1 cellular context compared by ENCODE assay signal in the genomic region with DNA sequence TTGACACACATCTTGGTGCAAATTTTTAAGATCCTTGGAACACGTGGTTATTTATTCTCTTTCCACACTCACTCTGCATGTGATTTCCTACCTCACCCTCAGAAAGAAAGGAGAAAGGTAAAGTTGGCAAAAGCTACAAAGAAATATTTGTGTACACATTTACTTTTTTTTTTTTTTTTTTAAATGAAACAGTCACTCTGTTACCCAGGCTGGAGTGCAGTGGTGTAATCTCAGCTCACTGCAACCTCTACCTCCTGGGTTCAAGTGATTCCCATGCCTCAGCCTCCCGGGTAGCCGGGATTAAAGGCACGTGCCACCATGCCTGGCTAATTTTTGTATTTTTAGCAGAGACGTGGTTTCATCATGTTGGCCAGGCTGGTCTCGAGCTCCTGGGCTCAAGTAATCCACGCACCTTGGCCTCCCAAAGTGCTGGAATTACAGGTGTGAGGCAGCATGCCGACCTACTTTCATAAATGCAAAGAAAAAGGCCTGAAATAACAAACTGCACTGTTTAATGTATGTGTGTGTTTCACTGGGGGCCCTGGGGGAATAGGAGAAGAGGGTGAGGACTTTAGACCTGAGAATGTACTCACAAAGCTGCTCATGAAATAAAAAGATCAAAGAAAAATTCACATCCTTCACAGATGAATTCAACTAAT.
A peak's percentile ranks its signal among the peaks of the same experiment; 100 is the strongest.
TF ChIP-seq lines count a peak whose summit lies in the region.

No MANE protein-coding gene starts in this region.

TF ChIP-seq in HepG2, 621 proteins besides CTCF, POLR2A, EP300 and RAD21 (continued from another document and continues in another):
- TF ChIP-seq CSRNP1 (CRISPR knock-in tag; IDR thresholded peaks at IDR 0.05) (no peak), ZNF674 (CRISPR knock-in tag; IDR thresholded peaks at IDR 0.05; ENCODE audit: low read depth) (no peak), ASH2L (IDR thresholded peaks at IDR 0.05; ENCODE audit: insufficient read length, low read depth, low read length) (peak; percentile 84), ZNF772 (CRISPR knock-in tag; IDR thresholded peaks at IDR 0.05) (no peak), ZNF468 (CRISPR knock-in tag; IDR thresholded peaks at IDR 0.05) (no peak), CCAR2 (optimal IDR thresholded peaks at IDR 0.05; ENCODE audit: low read depth, low read length) (no peak), ZMYM4 (CRISPR knock-in tag; IDR thresholded peaks at IDR 0.05) (no peak), ISX (CRISPR knock-in tag; conservative IDR thresholded peaks at IDR 0.05) (no peak), RARG (CRISPR knock-in tag; IDR thresholded peaks at IDR 0.05; ENCODE audit: low read depth) (no peak), MIXL1 (CRISPR knock-in tag; IDR thresholded peaks at IDR 0.05) (no peak), SOX6 (IDR thresholded peaks at IDR 0.05) (no peak), SOX6 (CRISPR knock-in tag; IDR thresholded peaks at IDR 0.05) (peak; percentile 79), ZNF570 (CRISPR knock-in tag; IDR thresholded peaks at IDR 0.05; ENCODE audit: borderline replicate concordance) (no peak), NFIB (CRISPR knock-in tag; IDR thresholded peaks at IDR 0.05; ENCODE audit: borderline replicate concordance) (no peak), MZF1 (CRISPR knock-in tag; IDR thresholded peaks at IDR 0.05; ENCODE audit: borderline replicate concordance) (no peak), ZNF20 (CRISPR knock-in tag; IDR thresholded peaks at IDR 0.05) (no peak), CENPX (CRISPR knock-in tag; IDR thresholded peaks at IDR 0.05) (no peak), SMAD3 (CRISPR knock-in tag; IDR thresholded peaks at IDR 0.05) (no peak), FOXA3 (CRISPR knock-in tag; IDR thresholded peaks at IDR 0.05) (peak; percentile 63; the same call in 1 of the 2 replicates), ZNF558 (CRISPR knock-in tag; IDR thresholded peaks at IDR 0.05; ENCODE audit: borderline replicate concordance) (no peak), ZNF441 (CRISPR knock-in tag; IDR thresholded peaks at IDR 0.05; ENCODE audit: borderline replicate concordance) (no peak), ATF3 (CRISPR knock-in tag; IDR thresholded peaks at IDR 0.05) (no peak), ZUFSP (CRISPR knock-in tag; IDR thresholded peaks at IDR 0.05; ENCODE audit: borderline replicate concordance) (no peak), HDAC6 (IDR thresholded peaks at IDR 0.05; ENCODE audit: low read depth, low read length) (no peak), ZNF747 (CRISPR knock-in tag; IDR thresholded peaks at IDR 0.05; ENCODE audit: borderline replicate concordance) (0 out of 2 replicates have a peak, but pooled peaks have one; percentile 31), MIER3 (CRISPR knock-in tag; IDR thresholded peaks at IDR 0.05; ENCODE audit: borderline replicate concordance) (peak; percentile 70; the same call in 1 of the 2 replicates), CEBPG (CRISPR knock-in tag; IDR thresholded peaks at IDR 0.05) (peak; percentile 46; the same call in 1 of the 2 replicates), HNRNPUL1 (IDR thresholded peaks at IDR 0.05; ENCODE audit: low read depth, low read length) (no peak), ZFP62 (CRISPR knock-in tag; IDR thresholded peaks at IDR 0.05) (no peak), ZNF224 (CRISPR knock-in tag; IDR thresholded peaks at IDR 0.05) (no peak), ZBTB26 (CRISPR knock-in tag; IDR thresholded peaks at IDR 0.05; ENCODE audit: borderline replicate concordance) (no peak), HMGA1 (CRISPR knock-in tag; conservative IDR thresholded peaks at IDR 0.05) (no peak), PAX8 (CRISPR knock-in tag; IDR thresholded peaks at IDR 0.05; ENCODE audit: borderline replicate concordance) (no peak), ZNF546 (CRISPR knock-in tag; conservative IDR thresholded peaks at IDR 0.05) (no peak), ZBTB14 (CRISPR knock-in tag; IDR thresholded peaks at IDR 0.05) (no peak)
- TF ChIP-seq, protein P1, sequence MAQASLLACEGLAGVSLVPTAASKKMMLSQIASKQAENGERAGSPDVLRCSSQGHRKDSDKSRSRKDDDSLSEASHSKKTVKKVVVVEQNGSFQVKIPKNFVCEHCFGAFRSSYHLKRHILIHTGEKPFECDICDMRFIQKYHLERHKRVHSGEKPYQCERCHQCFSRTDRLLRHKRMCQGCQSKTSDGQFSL (CRISPR knock-in tag; IDR thresholded peaks at IDR 0.05) = no peak
- TF ChIP-seq, protein P2, sequence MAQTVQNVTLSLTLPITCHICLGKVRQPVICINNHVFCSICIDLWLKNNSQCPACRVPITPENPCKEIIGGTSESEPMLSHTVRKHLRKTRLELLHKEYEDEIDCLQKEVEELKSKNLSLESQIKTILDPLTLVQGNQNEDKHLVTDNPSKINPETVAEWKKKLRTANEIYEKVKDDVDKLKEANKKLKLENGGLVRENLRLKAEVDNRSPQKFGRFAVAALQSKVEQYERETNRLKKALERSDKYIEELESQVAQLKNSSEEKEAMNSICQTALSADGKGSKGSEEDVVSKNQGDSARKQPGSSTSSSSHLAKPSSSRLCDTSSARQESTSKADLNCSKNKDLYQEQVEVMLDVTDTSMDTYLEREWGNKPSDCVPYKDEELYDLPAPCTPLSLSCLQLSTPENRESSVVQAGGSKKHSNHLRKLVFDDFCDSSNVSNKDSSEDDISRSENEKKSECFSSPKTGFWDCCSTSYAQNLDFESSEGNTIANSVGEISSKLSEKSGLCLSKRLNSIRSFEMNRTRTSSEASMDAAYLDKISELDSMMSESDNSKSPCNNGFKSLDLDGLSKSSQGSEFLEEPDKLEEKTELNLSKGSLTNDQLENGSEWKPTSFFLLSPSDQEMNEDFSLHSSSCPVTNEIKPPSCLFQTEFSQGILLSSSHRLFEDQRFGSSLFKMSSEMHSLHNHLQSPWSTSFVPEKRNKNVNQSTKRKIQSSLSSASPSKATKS (CRISPR knock-in tag; IDR thresholded peaks at IDR 0.05) = no peak
- TF ChIP-seq, protein P3, sequence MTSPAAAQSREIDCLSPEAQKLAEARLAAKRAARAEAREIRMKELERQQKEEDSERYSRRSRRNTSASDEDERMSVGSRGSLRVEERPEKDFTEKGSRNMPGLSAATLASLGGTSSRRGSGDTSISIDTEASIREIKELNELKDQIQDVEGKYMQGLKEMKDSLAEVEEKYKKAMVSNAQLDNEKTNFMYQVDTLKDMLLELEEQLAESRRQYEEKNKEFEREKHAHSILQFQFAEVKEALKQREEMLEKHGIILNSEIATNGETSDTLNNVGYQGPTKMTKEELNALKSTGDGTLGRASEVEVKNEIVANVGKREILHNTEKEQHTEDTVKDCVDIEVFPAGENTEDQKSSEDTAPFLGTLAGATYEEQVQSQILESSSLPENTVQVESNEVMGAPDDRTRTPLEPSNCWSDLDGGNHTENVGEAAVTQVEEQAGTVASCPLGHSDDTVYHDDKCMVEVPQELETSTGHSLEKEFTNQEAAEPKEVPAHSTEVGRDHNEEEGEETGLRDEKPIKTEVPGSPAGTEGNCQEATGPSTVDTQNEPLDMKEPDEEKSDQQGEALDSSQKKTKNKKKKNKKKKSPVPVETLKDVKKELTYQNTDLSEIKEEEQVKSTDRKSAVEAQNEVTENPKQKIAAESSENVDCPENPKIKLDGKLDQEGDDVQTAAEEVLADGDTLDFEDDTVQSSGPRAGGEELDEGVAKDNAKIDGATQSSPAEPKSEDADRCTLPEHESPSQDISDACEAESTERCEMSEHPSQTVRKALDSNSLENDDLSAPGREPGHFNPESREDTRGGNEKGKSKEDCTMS (CRISPR knock-in tag; conservative IDR thresholded peaks at IDR 0.05) = no peak
- TF ChIP-seq, protein P4, sequence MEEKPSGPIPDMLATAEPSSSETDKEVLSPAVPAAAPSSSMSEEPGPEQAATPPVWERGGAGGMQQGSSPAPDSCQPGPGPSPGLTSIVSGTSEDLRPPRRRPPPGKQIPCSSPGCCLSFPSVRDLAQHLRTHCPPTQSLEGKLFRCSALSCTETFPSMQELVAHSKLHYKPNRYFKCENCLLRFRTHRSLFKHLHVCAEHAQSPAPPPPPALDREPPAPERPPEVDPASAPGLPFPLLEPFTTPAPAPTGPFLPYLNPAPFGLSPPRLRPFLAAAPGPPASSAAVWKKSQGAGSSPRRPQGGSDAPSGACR (CRISPR knock-in tag; IDR thresholded peaks at IDR 0.05) = no peak
- TF ChIP-seq, protein P5, sequence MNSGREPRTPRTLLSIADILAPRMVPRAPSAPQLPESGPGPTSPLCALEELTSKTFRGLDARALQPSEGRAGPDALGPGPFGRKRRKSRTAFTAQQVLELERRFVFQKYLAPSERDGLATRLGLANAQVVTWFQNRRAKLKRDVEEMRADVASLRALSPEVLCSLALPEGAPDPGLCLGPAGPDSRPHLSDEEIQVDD (CRISPR knock-in tag; IDR thresholded peaks at IDR 0.05; ENCODE audit: borderline replicate concordance) = no peak
- TF ChIP-seq, protein P6, sequence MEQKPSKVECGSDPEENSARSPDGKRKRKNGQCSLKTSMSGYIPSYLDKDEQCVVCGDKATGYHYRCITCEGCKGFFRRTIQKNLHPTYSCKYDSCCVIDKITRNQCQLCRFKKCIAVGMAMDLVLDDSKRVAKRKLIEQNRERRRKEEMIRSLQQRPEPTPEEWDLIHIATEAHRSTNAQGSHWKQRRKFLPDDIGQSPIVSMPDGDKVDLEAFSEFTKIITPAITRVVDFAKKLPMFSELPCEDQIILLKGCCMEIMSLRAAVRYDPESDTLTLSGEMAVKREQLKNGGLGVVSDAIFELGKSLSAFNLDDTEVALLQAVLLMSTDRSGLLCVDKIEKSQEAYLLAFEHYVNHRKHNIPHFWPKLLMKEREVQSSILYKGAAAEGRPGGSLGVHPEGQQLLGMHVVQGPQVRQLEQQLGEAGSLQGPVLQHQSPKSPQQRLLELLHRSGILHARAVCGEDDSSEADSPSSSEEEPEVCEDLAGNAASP (CRISPR knock-in tag; IDR thresholded peaks at IDR 0.05; ENCODE audit: borderline replicate concordance) = no peak
- TF ChIP-seq, protein P7, sequence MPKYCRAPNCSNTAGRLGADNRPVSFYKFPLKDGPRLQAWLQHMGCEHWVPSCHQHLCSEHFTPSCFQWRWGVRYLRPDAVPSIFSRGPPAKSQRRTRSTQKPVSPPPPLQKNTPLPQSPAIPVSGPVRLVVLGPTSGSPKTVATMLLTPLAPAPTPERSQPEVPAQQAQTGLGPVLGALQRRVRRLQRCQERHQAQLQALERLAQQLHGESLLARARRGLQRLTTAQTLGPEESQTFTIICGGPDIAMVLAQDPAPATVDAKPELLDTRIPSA (CRISPR knock-in tag; IDR thresholded peaks at IDR 0.05; ENCODE audit: borderline replicate concordance) = no peak
- TF ChIP-seq, protein P8, sequence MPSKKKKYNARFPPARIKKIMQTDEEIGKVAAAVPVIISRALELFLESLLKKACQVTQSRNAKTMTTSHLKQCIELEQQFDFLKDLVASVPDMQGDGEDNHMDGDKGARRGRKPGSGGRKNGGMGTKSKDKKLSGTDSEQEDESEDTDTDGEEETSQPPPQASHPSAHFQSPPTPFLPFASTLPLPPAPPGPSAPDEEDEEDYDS (CRISPR knock-in tag; IDR thresholded peaks at IDR 0.05) = peak; percentile 23; the same call in 1 of the 2 replicates
- TF ChIP-seq, protein P9, sequence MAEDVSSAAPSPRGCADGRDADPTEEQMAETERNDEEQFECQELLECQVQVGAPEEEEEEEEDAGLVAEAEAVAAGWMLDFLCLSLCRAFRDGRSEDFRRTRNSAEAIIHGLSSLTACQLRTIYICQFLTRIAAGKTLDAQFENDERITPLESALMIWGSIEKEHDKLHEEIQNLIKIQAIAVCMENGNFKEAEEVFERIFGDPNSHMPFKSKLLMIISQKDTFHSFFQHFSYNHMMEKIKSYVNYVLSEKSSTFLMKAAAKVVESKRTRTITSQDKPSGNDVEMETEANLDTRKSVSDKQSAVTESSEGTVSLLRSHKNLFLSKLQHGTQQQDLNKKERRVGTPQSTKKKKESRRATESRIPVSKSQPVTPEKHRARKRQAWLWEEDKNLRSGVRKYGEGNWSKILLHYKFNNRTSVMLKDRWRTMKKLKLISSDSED (CRISPR knock-in tag; IDR thresholded peaks at IDR 0.05) = no peak
